In genomic region chr3:143170043-143170442, GRCh38 we compare ENCODE assay signal across 14 cellular contexts. TPM values are rescaled to one million over a fixed set of nuclear protein-coding genes. Genes with fewer than 3 reads are reported as not detected.
DNase-seq lines count a peak whose midpoint lies in the region; ATAC-seq and TF ChIP-seq lines count a peak whose summit lies in the region.
"Had no signal": no experiment of that assay in that cellular context is flagged by ENCODE, and none has a peak within 500 bp of the region (broad histone marks: within the 10 kb centered on the region; RNA-seq: fewer than 3 reads in every experiment).

No MANE protein-coding gene starts in this region.

- ATAC-seq in stimulated activated naive B cell treated with anti-CD40 and anti-IgM and Interleukin-4, amounts not matched to agents 10 μg/mL and 1 μg/mL and 100 μg/mL, for 72 hours (replicated peaks): no peak
- no peak for ATAC-seq in HG03175 (IDR thresholded peaks at IDR 0.05; ENCODE audit: unreplicated experiment)
- ATAC-seq: Panc1 had no signal

- no peaks in the 10 kb centered on the region for H3K9me2 ChIP-seq in hepatocyte (replicated peaks; ENCODE audit: insufficient read depth)

- H3K27me3 ChIP-seq in hepatocyte (no peaks in the 10 kb centered on the region), ovary (no peaks in the 10 kb centered on the region)

- H2AFZ ChIP-seq in hepatocyte: no peak overlapping the region

- H3K36me3 ChIP-seq in hepatocyte (replicated peaks; ENCODE audit: insufficient read depth, low read depth): no peaks in the 10 kb centered on the region
- no peaks in the 10 kb centered on the region for H3K36me3 ChIP-seq in ovary

- no peaks in the 10 kb centered on the region for H3K9me3 ChIP-seq in hepatocyte (ENCODE audit: low read depth)
- no peaks in the 10 kb centered on the region for H3K9me3 ChIP-seq in ovary

- no peak for TF ChIP-seq POLR2A in ovary (IDR thresholded peaks at IDR 0.05)

- H3K9me3 Mint-ChIP-seq in activated naive CD4-positive, alpha-beta T cell treated with anti-CD3 and anti-CD28 coated beads for 36 hours: peaks cover 13% of the 10 kb centered on the region
- peaks cover 21% of the 10 kb centered on the region for H3K9me3 Mint-ChIP-seq in T-helper 2 cell treated with Interferon-gamma antibody and Interleukin-4, amounts not matched to agents 5 μg/mL and 100 μg/mL, for 36 hours
- H3K9me3 Mint-ChIP-seq in stimulated activated naive B cell treated with anti-CD40 and anti-IgM and Interleukin-4, amounts not matched to agents 10 μg/mL and 1 μg/mL and 100 μg/mL, for 72 hours: peaks cover 12 to 15% of the 10 kb centered on the region in 2 donors

- intact Hi-C loops in activated naive CD4-positive, alpha-beta T cell treated with anti-CD3 and anti-CD28 coated beads for 36 hours (cut with micrococcal nuclease): no loop called here
- intact Hi-C loops in ovary (cut with DNase I): no loop called here

- H3K79me2 ChIP-seq in hepatocyte: no peaks in the 10 kb centered on the region

- H3K4me2 ChIP-seq in hepatocyte: no peak overlapping the region

- no peak for DNase-seq in activated naive CD4-positive, alpha-beta T cell treated with anti-CD3 and anti-CD28 coated beads for 36 hours
- DNase-seq in activated naive CD4-positive, alpha-beta T cell treated with anti-CD3 and anti-CD28 coated beads, Interleukin-2, amount 50 U/mL, for 16 hours: no peak
- no peak for DNase-seq in T-helper 2 cell treated with Interferon-gamma antibody and Interleukin-4, amounts not matched to agents 5 μg/mL and 100 μg/mL, for 36 hours (ENCODE audit: low spot score)
- DNase-seq in hepatocyte (ENCODE audit: low spot score) (no peak), ovary (no peak), NCI-H1694 (lab: John Stamatoyannopoulos, UW) (no peak)
- no peak for DNase-seq in stimulated activated naive B cell treated with anti-CD40 and anti-IgM and Interleukin-4, amounts not matched to agents 10 μg/mL and 1 μg/mL and 100 μg/mL, for 72 hours
- DNase-seq: activated CD8-positive, alpha-beta memory T cell treated with anti-CD3 and anti-CD28 coated beads, Interleukin-2, amount 50 U/mL, for 48 hours; DMS53; NCI-H226; stimulated activated CD4-positive, alpha-beta T cell treated with anti-CD3 and anti-CD28 coated beads, Interleukin-1b, Interleukin-23, amount 100 ng/mL, for 48 hours; T1000 had no signal

- TF ChIP-seq EP300 in ovary (IDR thresholded peaks at IDR 0.05): no peak

- peak overlapping the region; percentile 44 for H3K27ac ChIP-seq in hepatocyte
- no peak overlapping the region for H3K27ac ChIP-seq in ovary

- H3K36me3 Mint-ChIP-seq in activated naive CD4-positive, alpha-beta T cell treated with anti-CD3 and anti-CD28 coated beads for 36 hours (ENCODE audit: low read depth): peaks cover 3% of the 10 kb centered on the region
- H3K36me3 Mint-ChIP-seq in T-helper 2 cell treated with Interferon-gamma antibody and Interleukin-4, amounts not matched to agents 5 μg/mL and 100 μg/mL, for 36 hours (ENCODE audit: low read depth): peaks cover 24% of the 10 kb centered on the region
- peaks cover 10 to 23% of the 10 kb centered on the region in 2 donors for H3K36me3 Mint-ChIP-seq in stimulated activated naive B cell treated with anti-CD40 and anti-IgM and Interleukin-4, amounts not matched to agents 10 μg/mL and 1 μg/mL and 100 μg/mL, for 72 hours

- peaks cover 10% of the 10 kb centered on the region for H3K4me1 ChIP-seq in hepatocyte (ENCODE audit: insufficient read depth)
- H3K4me1 ChIP-seq in ovary (ENCODE audit: insufficient read depth): peaks cover 7% of the 10 kb centered on the region

- TF ChIP-seq CTCF in hepatocyte (IDR thresholded peaks at IDR 0.05; ENCODE audit: poor library complexity) (no peak), ovary (IDR thresholded peaks at IDR 0.05) (no peak)

- peak overlapping the region; percentile 64 for H3K27ac Mint-ChIP-seq in activated naive CD4-positive, alpha-beta T cell treated with anti-CD3 and anti-CD28 coated beads for 36 hours
- H3K27ac Mint-ChIP-seq in T-helper 2 cell treated with Interferon-gamma antibody and Interleukin-4, amounts not matched to agents 5 μg/mL and 100 μg/mL, for 36 hours: peak overlapping the region; percentile 98
- H3K27ac Mint-ChIP-seq in stimulated activated naive B cell treated with anti-CD40 and anti-IgM and Interleukin-4, amounts not matched to agents 10 μg/mL and 1 μg/mL and 100 μg/mL, for 72 hours: peak overlapping the region; percentile 68

- CTCF ChIA-PET in activated naive CD4-positive, alpha-beta T cell treated with anti-CD3 and anti-CD28 coated beads for 36 hours (lab: Charles Lee): interaction anchor here (1.4 kb wide), 1 partner anchor 45 kb away, joined by 3 read pairs; no protein-coding TSS in a partner anchor

- peaks cover 79% of the 10 kb centered on the region for H3K4me1 Mint-ChIP-seq in activated naive CD4-positive, alpha-beta T cell treated with anti-CD3 and anti-CD28 coated beads for 36 hours (ENCODE audit: low read depth)
- H3K4me1 Mint-ChIP-seq in T-helper 2 cell treated with Interferon-gamma antibody and Interleukin-4, amounts not matched to agents 5 μg/mL and 100 μg/mL, for 36 hours (ENCODE audit: low read depth): peaks cover 68% of the 10 kb centered on the region
- H3K4me1 Mint-ChIP-seq in stimulated activated naive B cell treated with anti-CD40 and anti-IgM and Interleukin-4, amounts not matched to agents 10 μg/mL and 1 μg/mL and 100 μg/mL, for 72 hours: peaks cover 42 to 68% of the 10 kb centered on the region in 2 donors

- H3K4me3 Mint-ChIP-seq in activated naive CD4-positive, alpha-beta T cell treated with anti-CD3 and anti-CD28 coated beads for 36 hours: no peak overlapping the region
- H3K4me3 Mint-ChIP-seq in T-helper 2 cell treated with Interferon-gamma antibody and Interleukin-4, amounts not matched to agents 5 μg/mL and 100 μg/mL, for 36 hours: peak overlapping the region; percentile 66
- H3K4me3 Mint-ChIP-seq in stimulated activated naive B cell treated with anti-CD40 and anti-IgM and Interleukin-4, amounts not matched to agents 10 μg/mL and 1 μg/mL and 100 μg/mL, for 72 hours: peak overlapping the region in 1 of 2 donors; percentile 41

- H4K20me1 ChIP-seq in hepatocyte (ENCODE audit: insufficient read depth, poor library complexity, severe bottlenecking): no peaks in the 10 kb centered on the region

- H3K4me3 ChIP-seq in hepatocyte (no peak overlapping the region), ovary (no peak overlapping the region)

- no peaks in the 10 kb centered on the region for H3K27me3 Mint-ChIP-seq in activated naive CD4-positive, alpha-beta T cell treated with anti-CD3 and anti-CD28 coated beads for 36 hours (ENCODE audit: low read depth)
- H3K27me3 Mint-ChIP-seq in T-helper 2 cell treated with Interferon-gamma antibody and Interleukin-4, amounts not matched to agents 5 μg/mL and 100 μg/mL, for 36 hours (ENCODE audit: low read depth): no peaks in the 10 kb centered on the region
- no peaks in the 10 kb centered on the region for H3K27me3 Mint-ChIP-seq in stimulated activated naive B cell treated with anti-CD40 and anti-IgM and Interleukin-4, amounts not matched to agents 10 μg/mL and 1 μg/mL and 100 μg/mL, for 72 hours

- 84% methylated on average over 6 of the region's 6 CpGs for WGBS in hepatocyte (ENCODE audit: low lambda C conversion rate, missing lambda C conversion rate)
- WGBS in ovary, 3 donors: 73 to 81% (median 80%) methylated on average over 6 of the region's 6 CpGs

RNA-seq across cellular contexts. Expression of gene CHST2, which starts 50.5 kb away (rescaled TPM):
- 1 to 10 TPM; 4.2 to 4.4 TPM for total RNA-seq in activated naive CD4-positive, alpha-beta T cell treated with anti-CD3 and anti-CD28 coated beads for 36 hours
- total RNA-seq in hepatocyte (14.4 and 16.1 TPM in 2 replicates), ovary (1 to 10 TPM; 1.2 to 6.3 (median 4.5) TPM)
- polyA plus RNA-seq in hepatocyte (12.2 and 12.5 TPM in 2 replicates), ovary (1 to 10 TPM; 5.8 to 8.0 TPM)
